Comparison of ENCODE assay signal across 20 cellular contexts in genomic region chr14:77623201-77623600, GRCh38. TPM values are rescaled to one million over a fixed set of nuclear protein-coding genes. Genes with fewer than 3 reads are reported as not detected.
A peak's percentile ranks its signal among the peaks of the same experiment; 100 is the strongest.
DNase-seq lines count a peak whose midpoint lies in the region; ATAC-seq, FAIRE-seq and TF ChIP-seq lines count a peak whose summit lies in the region.
"Had no signal": no experiment of that assay in that cellular context is flagged by ENCODE, and none has a peak within 500 bp of the region (broad histone marks: within the 10 kb centered on the region; RNA-seq: fewer than 3 reads in every experiment).

No MANE protein-coding gene starts in this region.

- H3K79me2 ChIP-seq in GM23338 (replicated peaks; ENCODE audit: insufficient read depth) = no peaks in the 10 kb centered on the region
- H3K79me2 ChIP-seq in PC-9 (ENCODE audit: low read depth) = no peaks in the 10 kb centered on the region

- H4K20me1 ChIP-seq in GM23338 (replicated peaks; ENCODE audit: insufficient read depth) = no peaks in the 10 kb centered on the region
- no peaks in the 10 kb centered on the region for H4K20me1 ChIP-seq in PC-9 (ENCODE audit: insufficient read depth)

- H3K27me3 ChIP-seq in GM23338 (ENCODE audit: insufficient read depth) (no peaks in the 10 kb centered on the region), PC-9 (ENCODE audit: insufficient read depth, low read depth) (no peaks in the 10 kb centered on the region), mucosa of rectum (ENCODE audit: control insufficient read depth in 2 of 2, insufficient read depth in 2 of 2, low read length in 2 of 2) (no peaks in the 10 kb centered on the region)

- POLR2A ChIA-PET in A549 (lab: Yijun Ruan, JAX) = no interaction called here
- POLR2A ChIA-PET in PC-9 (lab: Charles Lee; ENCODE audit: unreplicated experiment) = no interaction called here

- intact Hi-C loops in PC-9 (cut with micrococcal nuclease; ENCODE audit: unreplicated experiment) = loop anchor here (2.0 kb wide), 1 partner anchor 18 kb away; no protein-coding TSS in a partner anchor

- H3K4me1 ChIP-seq in A549 = no peaks in the 10 kb centered on the region
- H3K4me1 ChIP-seq in GM23338 (ENCODE audit: insufficient read depth) = no peaks in the 10 kb centered on the region
- peaks cover 40% of the 10 kb centered on the region for H3K4me1 ChIP-seq in PC-9 (replicated peaks; ENCODE audit: insufficient read depth)
- peaks cover 4 to 16% of the 10 kb centered on the region in 2 donors for H3K4me1 ChIP-seq in mucosa of rectum (ENCODE audit: control insufficient read depth in 2 of 2, insufficient read depth in 2 of 2, low read length in 2 of 2)

- CTCF ChIA-PET in A549 (lab: Yijun Ruan, JAX) (interaction anchor here (1.2 to 2.4 kb wide), 3 partner anchors 31 to 129 kb away, joined by 3 to 5 read pairs (median 4); no protein-coding TSS in a partner anchor), PC-9 (lab: Charles Lee) (interaction anchor here (0.6 kb wide), 2 partner anchors 196 to 495 kb away, joined by 3 read pairs; no protein-coding TSS in a partner anchor)

- no peaks in the 10 kb centered on the region for H3K9me3 ChIP-seq in A549
- H3K9me3 ChIP-seq in PC-9 (ENCODE audit: insufficient read depth, low read depth) = no peaks in the 10 kb centered on the region
- H3K9me3 ChIP-seq in mucosa of rectum (ENCODE audit: control insufficient read depth in 2 of 2, low read length in 2 of 2) = no peaks in the 10 kb centered on the region

- H3K27ac ChIP-seq in A549 = no peak overlapping the region
- H3K27ac ChIP-seq in GM23338 (ENCODE audit: low read depth) = no peak overlapping the region
- peak overlapping the region; percentile 73 for H3K27ac ChIP-seq in PC-9
- H3K27ac ChIP-seq in mucosa of rectum (ENCODE audit: low read depth in 2 of 2, low read length in 2 of 2) = peak overlapping the region; percentile 50 to 59
- H3K27ac ChIP-seq: C4-2B had no signal

- H3K36me3 Mint-ChIP-seq in GM23338 (ENCODE audit: low read depth) (no peaks in the 10 kb centered on the region), mesothelial cell of epicardium (no peaks in the 10 kb centered on the region)

- H3K27ac Mint-ChIP-seq in GM23338 = no peak overlapping the region
- H3K27ac Mint-ChIP-seq in mesothelial cell of epicardium = no peak overlapping the region

- no TSS peak for BruUV-seq in PC-9 (replicated peaks; lab: Mats Ljungman, UMichigan)

- H3K27me3 Mint-ChIP-seq in GM23338 (ENCODE audit: insufficient read depth, low read depth, poor library complexity) (no peaks in the 10 kb centered on the region), mesothelial cell of epicardium (ENCODE audit: low read depth) (peaks cover 8% of the 10 kb centered on the region)

- H2AFZ ChIP-seq in GM23338 = 0 out of 2 replicates have a peak overlapping the region, but pooled peaks have one; percentile 56
- H2AFZ ChIP-seq in PC-9 = peak overlapping the region; percentile 58; the same call in 1 of the 2 replicates

- H3F3A ChIP-seq in GM23338 (replicated peaks; ENCODE audit: low read depth) = no peaks in the 10 kb centered on the region
- H3F3A ChIP-seq in PC-9 (ENCODE audit: insufficient read depth, low read depth) = peaks cover 40% of the 10 kb centered on the region

- H3K36me3 ChIP-seq in GM23338 (ENCODE audit: insufficient read depth) (no peaks in the 10 kb centered on the region), PC-9 (ENCODE audit: low read depth) (no peaks in the 10 kb centered on the region), mucosa of rectum (ENCODE audit: control insufficient read depth in 2 of 2, insufficient read depth in 2 of 2, low read length in 2 of 2) (no peaks in the 10 kb centered on the region)

- ATAC-seq in A549 (no peak; a peak in 1 of 6 replicates), GM23338 (no peak), GM18873 (IDR thresholded peaks at IDR 0.05; ENCODE audit: low FRiP score, unreplicated experiment) (no peak)
- ATAC-seq: K562, Panc1 had no signal

- H3K4me3 Mint-ChIP-seq in GM23338 (no peak overlapping the region), mesothelial cell of epicardium (no peak overlapping the region)

- H3K9me3 Mint-ChIP-seq in GM23338 (no peaks in the 10 kb centered on the region), mesothelial cell of epicardium (peaks cover under 1% of the 10 kb centered on the region)

- H3K4me1 Mint-ChIP-seq in GM23338 (peaks cover under 1% of the 10 kb centered on the region; the same call in 2 of the 3 replicates), mesothelial cell of epicardium (peaks cover 2% of the 10 kb centered on the region)

- H3K4me3 ChIP-seq in A549 = no peak overlapping the region
- H3K4me3 ChIP-seq in GM23338 = no peak overlapping the region
- no peak overlapping the region for H3K4me3 ChIP-seq in PC-9
- H3K4me3 ChIP-seq in mucosa of rectum (ENCODE audit: low read length in 2 of 2) = no peak overlapping the region
- H3K4me3 ChIP-seq: K562 had no signal

- TF ChIP-seq CTCF in A549 (IDR thresholded peaks at IDR 0.05) (no peak), GM23338 (conservative IDR thresholded peaks at IDR 0.05; ENCODE audit: low read depth in 2 of 2) (no peak), PC-9 (conservative IDR thresholded peaks at IDR 0.05) (no peak), mesothelial cell of epicardium (IDR thresholded peaks at IDR 0.05; ENCODE audit: unreplicated experiment) (no peak)

- no peaks in the 10 kb centered on the region for H3K9me2 ChIP-seq in GM23338 (ENCODE audit: insufficient read depth)
- no peaks in the 10 kb centered on the region for H3K9me2 ChIP-seq in PC-9 (ENCODE audit: insufficient read depth)

- no peak for TF ChIP-seq EP300 in A549 (IDR thresholded peaks at IDR 0.05)

- H3K9ac ChIP-seq in mucosa of rectum (ENCODE audit: low read depth in 1 of 2, low read length in 2 of 2) = no peak overlapping the region

- WGBS in A549 (ENCODE audit: missing lambda C conversion rate) = 9% methylated on average over 1 of the region's 1 CpG

- DNase-seq in A549 (ENCODE audit: low read depth in 1 of 2, low spot score in 1 of 2) (no peak), GM23338 (ENCODE audit: low spot score) (no peak), PC-9 (peak in 1 of 2 experiments; percentile 52), mesothelial cell of epicardium (ENCODE audit: low spot score in 2 of 2, unreplicated experiment in 2 of 2) (no peak), kidney tubule cell (ENCODE audit: low spot score) (no peak), AG20443 (ENCODE audit: low spot score) (no peak)
- DNase-seq: ACHN, AML-193, NCI-H1417 treated with DMSO at 0.1 percent for 48 hours, NCI-H2029 treated with DMSO at 0.1 percent for 48 hours, NCI-H2171, NCI-H526 had no signal

- H3K4me2 ChIP-seq in A549 (no peak overlapping the region), GM23338 (no peak overlapping the region), PC-9 (peak overlapping the region; percentile 56)

- no peak for TF ChIP-seq POLR2A in A549 (IDR thresholded peaks at IDR 0.05; ENCODE audit: low read length)

- no peak for TF ChIP-seq RAD21 in A549 (conservative IDR thresholded peaks at IDR 0.05 in 1 of 2, IDR thresholded peaks at IDR 0.05 in 1 of 2)

- FAIRE-seq in A549 (lab: Jason Lieb, UNC) = no peak
- FAIRE-seq: D721Med, GM12891, H54, K562 had no signal

TF ChIP-seq in A549, 52 proteins besides CTCF, POLR2A, EP300 and RAD21:
- TF ChIP-seq MAFK (IDR thresholded peaks at IDR 0.05; ENCODE audit: partially characterized antibody) (peak; percentile 60), EHF (CRISPR knock-in tag; IDR thresholded peaks at IDR 0.05) (no peak), HOXB13 (CRISPR knock-in tag; IDR thresholded peaks at IDR 0.05; ENCODE audit: low read depth) (no peak), NFE2L2 (conservative IDR thresholded peaks at IDR 0.05; ENCODE audit: low read length) (no peak), NR3C1 (IDR thresholded peaks at IDR 0.05) (no peak), FOXS1 (CRISPR knock-in tag; IDR thresholded peaks at IDR 0.05) (no peak), BHLHE40 (IDR thresholded peaks at IDR 0.05; ENCODE audit: low read depth, low read length) (no peak), HOXB5 (CRISPR knock-in tag; IDR thresholded peaks at IDR 0.05) (no peak)

TF ChIP-seq in GM23338, 12 proteins besides CTCF, POLR2A, EP300 and RAD21 (continues in another document):
- TF ChIP-seq EZH2 (IDR thresholded peaks at IDR 0.05; ENCODE audit: low read depth, unreplicated experiment) (no peak), ZNF114 (CRISPR knock-in tag; IDR thresholded peaks at IDR 0.05) (no peak), JUNB (IDR thresholded peaks at IDR 0.05; ENCODE audit: unreplicated experiment) (no peak), ZNF331 (CRISPR knock-in tag; IDR thresholded peaks at IDR 0.05; ENCODE audit: low read depth) (no peak), ETS1 (IDR thresholded peaks at IDR 0.05) (no peak), CREB1 (CRISPR knock-in tag; IDR thresholded peaks at IDR 0.05; ENCODE audit: low read depth) (no peak), POLR2AphosphoS5 (IDR thresholded peaks at IDR 0.05; ENCODE audit: low read depth) (no peak)

RNA-seq across cellular contexts. Expression of gene SPTLC2, which starts 6.8 kb away (rescaled TPM):
- polyA plus RNA-seq in A549 (2011; rRNA removed) (29.9 and 30.9 TPM in 2 replicates), A549 (2017; fragmentation: RNase III; extraction: RNeasy Plus Mini Kit Qiagen cat#74134 plus additional on column Dnase treatment) (16.3 to 17.6 TPM (median 17.2 TPM) in 3 replicates), GM23338 (2016; fragmentation: Nextera tagmentation; extraction: Ambion mirVana) (18.0 and 22.3 TPM in 2 replicates)
- polyA plus RNA-seq in A549 (2012; cell fraction: cytosol; rRNA removed) = 8.3 and 9.1 TPM in 2 replicates
- polyA plus RNA-seq in A549 (2012; cell fraction: nucleus; rRNA removed) = 4.3 and 13.7 TPM in 2 replicates
- 25.7 and 28.9 TPM in 2 replicates for polyA minus RNA-seq in A549 (2011; rRNA and poly(A)+ RNA removed)
- total RNA-seq in GM23338 (2014; rRNA removed; shearing (Covaris generic)) = 35.8 and 38.9 TPM in 2 replicates
- total RNA-seq in PC-9 (2021) (68.4 and 81.7 TPM in 2 replicates), mesothelial cell of epicardium (34.1 to 36.6 TPM (median 35.8 TPM) in 3 replicates)

Comparison
In these comparisons a context has a peak if more than half of its experiments do, and no peak if none do; other contexts are left out.
1. H3K27ac ChIP-seq: peak in PC-9 (single experiment) and mucosa of rectum (2 of 2); none in A549 (0 of 2) and GM23338 (single experiment).